In the genomic region with DNA sequence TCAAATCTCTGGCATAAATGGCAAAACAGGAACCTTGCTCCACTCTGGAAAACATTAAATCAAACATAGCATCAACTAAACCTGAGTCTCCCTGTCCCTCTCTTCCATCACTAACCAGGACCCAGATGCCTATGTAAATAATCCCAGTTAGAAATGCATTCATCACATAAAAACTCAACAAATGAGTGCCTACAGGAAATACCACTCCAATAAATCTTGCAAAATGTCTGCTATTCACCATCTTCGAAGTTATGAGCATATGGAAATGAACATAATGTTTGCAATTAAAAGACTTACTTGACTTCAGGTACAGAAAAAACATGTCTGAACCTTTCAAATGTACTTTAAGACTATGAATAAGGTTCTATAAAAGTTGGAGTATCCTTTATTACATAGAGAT, we compare ENCODE assay signal across 17 cellular contexts.
DNase-seq lines count a peak whose midpoint lies in the region; ATAC-seq and TF ChIP-seq lines count a peak whose summit lies in the region.
"Had no signal": no experiment of that assay in that cellular context is flagged by ENCODE, and none has a peak within 500 bp of the region (broad histone marks: within the 10 kb centered on the region; RNA-seq: fewer than 3 reads in every experiment).

No MANE protein-coding gene starts in this region.

- H3K9me3 ChIP-seq in OCI-LY7 (ENCODE audit: low read length) (no peaks in the 10 kb centered on the region), mesenchymal stem cell (ENCODE audit: control insufficient read depth, low read length) (no peaks in the 10 kb centered on the region)
- H3K9me3 ChIP-seq: BLaER1, Caco-2 had no signal

- WGBS in mesenchymal stem cell: no CpG with 5 or more reads among the region's 1 CpG

- H3K23ac ChIP-seq in mesenchymal stem cell (ENCODE audit: low read length in 2 of 2): no peak overlapping the region

- no TSS peak for BruUV-seq in OCI-LY7 (replicated peaks; lab: Mats Ljungman, UMichigan)

- no peak overlapping the region for H2BK12ac ChIP-seq in mesenchymal stem cell (ENCODE audit: low read length in 2 of 2)

- H3K36me3 ChIP-seq in OCI-LY7 (ENCODE audit: insufficient read depth, low read length): no peaks in the 10 kb centered on the region
- no peaks in the 10 kb centered on the region for H3K36me3 ChIP-seq in mesenchymal stem cell (ENCODE audit: control insufficient read depth in 1 of 2, insufficient read depth in 2 of 2, low read depth in 1 of 2, low read length in 2 of 2)
- H3K36me3 ChIP-seq: BLaER1 had no signal

- no peaks in the 10 kb centered on the region for H3K4me1 Mint-ChIP-seq in stimulated activated naive B cell treated with anti-CD40 and anti-IgM and Interleukin-4, amounts not matched to agents 10 μg/mL and 1 μg/mL and 100 μg/mL, for 72 hours
- H3K4me1 Mint-ChIP-seq: B cell; CD4-positive, CD25-positive, alpha-beta regulatory T cell; GM23338; H9 had no signal

- no peaks in the 10 kb centered on the region for H3K79me1 ChIP-seq in mesenchymal stem cell (replicated peaks; ENCODE audit: low read length, poor library complexity, severe bottlenecking)

- intact Hi-C loops in OCI-LY7 (cut with micrococcal nuclease; ENCODE audit: unreplicated experiment): no loop called here
- intact Hi-C loops in posterior vena cava (cut with DNase I): no loop called here

- no peaks in the 10 kb centered on the region for H3K27me3 ChIP-seq in mesenchymal stem cell (ENCODE audit: control insufficient read depth in 1 of 2, insufficient read depth in 1 of 2, low read length in 2 of 2)
- H3K27me3 ChIP-seq: BLaER1 had no signal

- H3K79me2 ChIP-seq in OCI-LY7 (ENCODE audit: insufficient read depth, low read depth, low read length): no peaks in the 10 kb centered on the region

- H3K4me2 ChIP-seq in OCI-LY7 (ENCODE audit: low read length) (no peak overlapping the region), mesenchymal stem cell (ENCODE audit: low read length, poor library complexity, severe bottlenecking) (no peak overlapping the region)
- H3K4me2 ChIP-seq: BLaER1, GM23338 had no signal

- H2AK5ac ChIP-seq in mesenchymal stem cell (ENCODE audit: low read length, severe bottlenecking): no peak overlapping the region

- no peak overlapping the region for H3K27ac ChIP-seq in OCI-LY7 (ENCODE audit: low read depth, low read length, poor library complexity, severe bottlenecking)
- no peak overlapping the region for H3K27ac ChIP-seq in mesenchymal stem cell (ENCODE audit: low read length, poor library complexity, severe bottlenecking)
- H3K27ac ChIP-seq: BLaER1, C4-2B had no signal

- CTCF ChIA-PET in OCI-LY7 (lab: Charles Lee; ENCODE audit: unreplicated experiment): no interaction called here

- peaks cover 3 to 4% of the 10 kb centered on the region in 2 donors for H3K9me3 Mint-ChIP-seq in stimulated activated naive B cell treated with anti-CD40 and anti-IgM and Interleukin-4, amounts not matched to agents 10 μg/mL and 1 μg/mL and 100 μg/mL, for 72 hours
- H3K9me3 Mint-ChIP-seq: GM23338, H9 had no signal

- no peak for ATAC-seq in GM21360 (IDR thresholded peaks at IDR 0.05; ENCODE audit: unreplicated experiment)
- ATAC-seq in stimulated activated naive B cell treated with anti-CD40 and anti-IgM and Interleukin-4, amounts not matched to agents 10 μg/mL and 1 μg/mL and 100 μg/mL, for 72 hours (replicated peaks): no peak
- ATAC-seq: CD8-positive, alpha-beta T cell; GM23338; HCT116 had no signal

- peak; percentile 31 for DNase-seq in EH (ENCODE audit: low read depth)
- no peak for DNase-seq in OCI-LY7 (ENCODE audit: low spot score)
- peak; percentile 29 for DNase-seq in mesenchymal stem cell
- DNase-seq in posterior vena cava (ENCODE audit: low spot score): no peak
- no peak for DNase-seq in stimulated activated naive B cell treated with anti-CD40 and anti-IgM and Interleukin-4, amounts not matched to agents 10 μg/mL and 1 μg/mL and 100 μg/mL, for 72 hours
- DNase-seq: Caco-2; CD4-positive, CD25-positive, alpha-beta regulatory T cell; CD8-positive, alpha-beta T cell; DMS 273 treated with DMSO at 0.1 percent for 48 hours; DMS79; H9 had no signal

- POLR2A ChIA-PET in OCI-LY7 (lab: Charles Lee): interaction anchor here (0.7 to 0.8 kb wide), 2 partner anchors 12 to 673 kb away, joined by 3 read pairs; no protein-coding TSS in a partner anchor

- H3K9ac ChIP-seq in mesenchymal stem cell (ENCODE audit: low read length): no peak overlapping the region
- H3K9ac ChIP-seq: BLaER1 had no signal

- no peak overlapping the region for H4K91ac ChIP-seq in mesenchymal stem cell (ENCODE audit: low read length)

- H3K27me3 Mint-ChIP-seq in stimulated activated naive B cell treated with anti-CD40 and anti-IgM and Interleukin-4, amounts not matched to agents 10 μg/mL and 1 μg/mL and 100 μg/mL, for 72 hours: no peaks in the 10 kb centered on the region
- H3K27me3 Mint-ChIP-seq: B cell; CD4-positive, CD25-positive, alpha-beta regulatory T cell had no signal

- TF ChIP-seq CTCF in OCI-LY7 (conservative IDR thresholded peaks at IDR 0.05; ENCODE audit: low read length): no peak

- H3K18ac ChIP-seq in mesenchymal stem cell (ENCODE audit: low read depth in 1 of 2, low read length in 2 of 2): no peak overlapping the region

- H3K4me3 ChIP-seq in OCI-LY7 (ENCODE audit: low read depth, low read length, poor library complexity, severe bottlenecking): no peak overlapping the region
- no peak overlapping the region for H3K4me3 ChIP-seq in mesenchymal stem cell (ENCODE audit: insufficient read depth in 1 of 2, low read depth in 1 of 2, low read length in 2 of 2)
- H3K4me3 ChIP-seq: BLaER1, GM23338 had no signal

- no peak overlapping the region for H3K4ac ChIP-seq in mesenchymal stem cell (ENCODE audit: low read depth in 1 of 2, low read length in 2 of 2)

- H3K4me1 ChIP-seq in OCI-LY7 (ENCODE audit: insufficient read depth, low read length, poor library complexity, severe bottlenecking) (no peaks in the 10 kb centered on the region), mesenchymal stem cell (ENCODE audit: control insufficient read depth, insufficient read depth, low read depth, low read length) (no peaks in the 10 kb centered on the region)
- H3K4me1 ChIP-seq: BLaER1, Caco-2 had no signal

- H3K9me2 ChIP-seq in OCI-LY7 (ENCODE audit: insufficient read depth, low read length): no peaks in the 10 kb centered on the region

- H2BK15ac ChIP-seq in mesenchymal stem cell (ENCODE audit: low read depth, poor library complexity, severe bottlenecking): no peak overlapping the region

- no peak overlapping the region for H3K14ac ChIP-seq in mesenchymal stem cell (ENCODE audit: low read length in 2 of 2)

- no peak overlapping the region for H4K8ac ChIP-seq in mesenchymal stem cell (ENCODE audit: low read length)

- H2BK5ac ChIP-seq in mesenchymal stem cell (ENCODE audit: low read depth, low read length, poor library complexity, severe bottlenecking): no peak overlapping the region

- H3K36me3 Mint-ChIP-seq in stimulated activated naive B cell treated with anti-CD40 and anti-IgM and Interleukin-4, amounts not matched to agents 10 μg/mL and 1 μg/mL and 100 μg/mL, for 72 hours: no peaks in the 10 kb centered on the region
- H3K36me3 Mint-ChIP-seq: CD4-positive, CD25-positive, alpha-beta regulatory T cell; CD8-positive, alpha-beta T cell had no signal

- H2BK120ac ChIP-seq in mesenchymal stem cell (ENCODE audit: low read depth, low read length): no peak overlapping the region

- H3K27ac Mint-ChIP-seq in stimulated activated naive B cell treated with anti-CD40 and anti-IgM and Interleukin-4, amounts not matched to agents 10 μg/mL and 1 μg/mL and 100 μg/mL, for 72 hours: no peak overlapping the region
- H3K27ac Mint-ChIP-seq: B cell; CD4-positive, CD25-positive, alpha-beta regulatory T cell; CD8-positive, alpha-beta T cell; GM23338; H9 had no signal

- H2AFZ ChIP-seq in OCI-LY7 (ENCODE audit: low read length) (peak overlapping the region; percentile 20; the same call in 1 of the 2 replicates), mesenchymal stem cell (ENCODE audit: low read depth, low read length) (no peak overlapping the region)
- H2AFZ ChIP-seq: GM23338 had no signal

- no peaks in the 10 kb centered on the region for H4K20me1 ChIP-seq in OCI-LY7 (ENCODE audit: insufficient read depth, low read length)
- H4K20me1 ChIP-seq: BLaER1 had no signal

- H3K4me3 Mint-ChIP-seq in stimulated activated naive B cell treated with anti-CD40 and anti-IgM and Interleukin-4, amounts not matched to agents 10 μg/mL and 1 μg/mL and 100 μg/mL, for 72 hours: no peak overlapping the region
- H3K4me3 Mint-ChIP-seq: B cell; CD4-positive, CD25-positive, alpha-beta regulatory T cell; CD8-positive, alpha-beta T cell; GM23338; H9 had no signal

Comparison
In these comparisons a context has a peak if more than half of its experiments do, and no peak if none do; other contexts are left out.
1. DNase-seq: peak in EH (single experiment) and mesenchymal stem cell (single experiment); none in OCI-LY7 (single experiment), posterior vena cava (single experiment) and stimulated activated naive B cell treated with anti-CD40 and anti-IgM and Interleukin-4, amounts not matched to agents 10 μg/mL and 1 μg/mL and 100 μg/mL, for 72 hours (single experiment).